In the genomic region with DNA sequence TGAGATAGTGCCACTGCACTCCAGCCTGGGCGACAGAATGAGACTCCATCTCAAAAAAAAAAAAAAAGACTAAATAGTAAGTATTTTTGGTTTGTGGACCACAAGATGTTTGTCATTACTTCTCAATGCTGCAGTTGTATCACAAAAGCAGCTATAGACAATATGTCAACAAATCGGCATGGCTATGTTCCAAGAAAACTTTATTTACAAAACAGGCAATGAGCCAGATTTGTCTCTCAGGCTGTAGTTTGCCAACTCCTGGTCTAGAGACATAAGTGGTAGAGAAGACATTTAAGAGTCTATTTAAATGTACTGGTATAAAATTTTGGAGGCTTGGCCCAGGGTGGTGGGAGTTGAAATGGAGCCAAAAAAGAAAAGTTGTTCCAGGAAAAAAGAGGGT, we compare ENCODE assay signal across 16 cellular contexts.
A peak's percentile ranks its signal among the peaks of the same experiment; 100 is the strongest.
DNase-seq lines count a peak whose midpoint lies in the region; ATAC-seq, FAIRE-seq and TF ChIP-seq lines count a peak whose summit lies in the region.
"Had no signal": no experiment of that assay in that cellular context is flagged by ENCODE, and none has a peak within 500 bp of the region (broad histone marks: within the 10 kb centered on the region; RNA-seq: fewer than 3 reads in every experiment).

No MANE protein-coding gene starts in this region.

- no peaks in the 10 kb centered on the region for H4K20me1 ChIP-seq in PC-3 (ENCODE audit: low read length)

- no peak overlapping the region for H3K27ac ChIP-seq in breast epithelium
- no peak overlapping the region for H3K27ac ChIP-seq in PC-3 (ENCODE audit: low read length)
- no peak overlapping the region for H3K27ac ChIP-seq in small intestine (ENCODE audit: low read depth in 1 of 2, low read length in 1 of 2)

- no peak for TF ChIP-seq POLR2A in breast epithelium (IDR thresholded peaks at IDR 0.05)

- ATAC-seq in PC-3 (no peak), left lobe of liver (peak; percentile 59), omental fat pad (ENCODE audit: low FRiP score) (no peak), GM18861 (IDR thresholded peaks at IDR 0.05; ENCODE audit: unreplicated experiment) (no peak)
- ATAC-seq: GM12878, GM23338 had no signal

- H3K9me3 Mint-ChIP-seq in MCF 10A (ENCODE audit: unreplicated experiment): no peaks in the 10 kb centered on the region
- H3K9me3 Mint-ChIP-seq: GM23338 had no signal

- H3K27me3 Mint-ChIP-seq in MCF 10A (ENCODE audit: insufficient read depth, unreplicated experiment): no peaks in the 10 kb centered on the region
- H3K27me3 Mint-ChIP-seq: CD4-positive, alpha-beta T cell had no signal

- TF ChIP-seq CTCF in MCF 10A (IDR thresholded peaks at IDR 0.05; ENCODE audit: unreplicated experiment): no peak
- no peak for TF ChIP-seq CTCF in breast epithelium (IDR thresholded peaks at IDR 0.05)
- TF ChIP-seq CTCF in PC-3 (conservative IDR thresholded peaks at IDR 0.05; ENCODE audit: low read depth, low read length): no peak
- TF ChIP-seq CTCF in omental fat pad (IDR thresholded peaks at IDR 0.05): no peak

- POLR2A ChIA-PET in MCF 10A (lab: Yijun Ruan, JAX) (no interaction called here), PC-3 (lab: Charles Lee; ENCODE audit: unreplicated experiment) (no interaction called here)

- intact Hi-C loops in MCF 10A (cut with micrococcal nuclease): no loop called here
- intact Hi-C loops in breast epithelium (cut with DNase I; ENCODE audit: low total_unique reads): loop anchor here (5.0 kb wide), 1 partner anchor 1584 kb away; no protein-coding TSS in a partner anchor
- intact Hi-C loops in PC-3 (cut with micrococcal nuclease): no loop called here

- H3K79me2 ChIP-seq in PC-3 (ENCODE audit: low read length): no peaks in the 10 kb centered on the region

- H3K9me2 ChIP-seq in PC-3 (replicated peaks; ENCODE audit: low read length): no peaks in the 10 kb centered on the region

- no peak overlapping the region for H3K4me3 ChIP-seq in breast epithelium
- H3K4me3 ChIP-seq in PC-3 (ENCODE audit: low read length): no peak overlapping the region
- no peak overlapping the region for H3K4me3 ChIP-seq in small intestine (ENCODE audit: low read depth in 1 of 2, low read length in 2 of 2)
- H3K4me3 ChIP-seq: GM12878, GM23338 had no signal

- FAIRE-seq in small intestine (lab: Jason Lieb, UNC): no peak
- FAIRE-seq: GM12878, GM18507 had no signal

- H3K27ac Mint-ChIP-seq in MCF 10A (ENCODE audit: low read depth, unreplicated experiment): no peak overlapping the region
- H3K27ac Mint-ChIP-seq: B cell; CD4-positive, alpha-beta T cell; GM23338 had no signal

- CTCF ChIA-PET in MCF 10A (lab: Yijun Ruan, JAX): no interaction called here
- CTCF ChIA-PET in PC-3 (lab: Charles Lee): no interaction called here

- H2AFZ ChIP-seq in PC-3 (ENCODE audit: low read length): no peak overlapping the region
- H2AFZ ChIP-seq: GM23338 had no signal

- no peak overlapping the region for H3K9ac ChIP-seq in PC-3 (ENCODE audit: low read length)

- H3K4me1 ChIP-seq in breast epithelium: no peaks in the 10 kb centered on the region
- H3K4me1 ChIP-seq in PC-3 (ENCODE audit: insufficient read depth, low read length): no peaks in the 10 kb centered on the region
- H3K4me1 ChIP-seq in small intestine (ENCODE audit: control insufficient read depth in 2 of 2, insufficient read depth in 1 of 2, low read depth in 1 of 2, low read length in 1 of 2): no peaks in the 10 kb centered on the region

- 48 to 71% (median 67%) methylated on average over 2 of the region's 2 CpGs for WGBS in small intestine, 3 donors

- BruUV-seq in MCF 10A (replicated peaks; lab: Mats Ljungman, UMichigan): no TSS peak
- no TSS peak for BruUV-seq in PC-3 (replicated peaks; lab: Mats Ljungman, UMichigan)

- H3K27me3 ChIP-seq in breast epithelium (no peaks in the 10 kb centered on the region), PC-3 (ENCODE audit: low read length) (peaks cover 27% of the 10 kb centered on the region), small intestine (ENCODE audit: control insufficient read depth in 2 of 2, insufficient read depth in 2 of 2, low read length in 2 of 2) (no peaks in the 10 kb centered on the region)

- H3K4me1 Mint-ChIP-seq in MCF 10A (ENCODE audit: insufficient read depth, unreplicated experiment): peaks cover 10% of the 10 kb centered on the region
- H3K4me1 Mint-ChIP-seq: B cell had no signal

- no peaks in the 10 kb centered on the region for H3K36me3 Mint-ChIP-seq in MCF 10A (ENCODE audit: insufficient read depth, unreplicated experiment)

- DNase-seq in MCF 10A (ENCODE audit: unreplicated experiment) (peak; percentile 32), breast epithelium (ENCODE audit: low spot score in 2 of 2) (no peak), PC-3 (peak; percentile 4), left lobe of liver (ENCODE audit: low spot score) (no peak), omental fat pad (ENCODE audit: low spot score) (no peak), small intestine (no peak)
- DNase-seq: C1 segment of cervical spinal cord; CD4-positive, alpha-beta T cell; DMS79; H7; IMR-90 had no signal

- H3K9me3 ChIP-seq in breast epithelium (no peaks in the 10 kb centered on the region), PC-3 (ENCODE audit: low read length) (no peaks in the 10 kb centered on the region), small intestine (ENCODE audit: control insufficient read depth, low read depth) (no peaks in the 10 kb centered on the region)

- no peaks in the 10 kb centered on the region for H3F3A ChIP-seq in PC-3 (ENCODE audit: low read length, unreplicated experiment)

- H3K36me3 ChIP-seq in breast epithelium (no peaks in the 10 kb centered on the region), PC-3 (ENCODE audit: low read depth, low read length) (no peaks in the 10 kb centered on the region), small intestine (ENCODE audit: control insufficient read depth in 2 of 2, insufficient read depth in 2 of 2, low read length in 2 of 2) (no peaks in the 10 kb centered on the region)

- H3K4me2 ChIP-seq in PC-3 (ENCODE audit: low read length): no peak overlapping the region
- H3K4me2 ChIP-seq: GM23338 had no signal

- no peak overlapping the region for H3K4me3 Mint-ChIP-seq in MCF 10A (ENCODE audit: unreplicated experiment)
- H3K4me3 Mint-ChIP-seq: B cell; CD4-positive, alpha-beta T cell; GM23338 had no signal

Comparison
In these comparisons a context has a peak if more than half of its experiments do, and no peak if none do; other contexts are left out.
1. DNase-seq: peak in MCF 10A (single experiment) and PC-3 (single experiment); none in breast epithelium (0 of 2), left lobe of liver (single experiment), omental fat pad (single experiment) and small intestine (single experiment).